ENCODE assay signal across 8 cellular contexts in genomic region chr7:92135490-92135889, GRCh38. TPM values are rescaled to one million over a fixed set of nuclear protein-coding genes. Genes with fewer than 3 reads are reported as not detected.
A peak's percentile ranks its signal among the peaks of the same experiment; 100 is the strongest.
DNase-seq lines count a peak whose midpoint lies in the region; ATAC-seq and TF ChIP-seq lines count a peak whose summit lies in the region.

No MANE protein-coding gene starts in this region.

- no peak for TF ChIP-seq POLR2A in stomach (IDR thresholded peaks at IDR 0.05)

- POLR2A ChIA-PET in SK-N-SH (lab: Yijun Ruan, JAX) = interaction anchor here (0.9 to 1.8 kb wide), 3 partner anchors 26 to 393 kb away, joined by 3 to 12 read pairs (median 4); partner anchors contain the start of genes ANKIB1, KRIT1 and RBM48

- H3K9ac ChIP-seq in SK-N-SH (no peak overlapping the region; the same call in 1 of the 2 replicates), iPS-20b (ENCODE audit: low read depth, low read length) (peak overlapping the region; percentile 82; the same call in 1 of the 2 replicates)

- H3K9me3 ChIP-seq in SK-N-SH (no peaks in the 10 kb centered on the region), iPS-20b (ENCODE audit: insufficient read depth, low read depth, low read length) (no peaks in the 10 kb centered on the region), stomach (no peaks in the 10 kb centered on the region)

- WGBS in SK-N-SH (ENCODE audit: low lambda C conversion rate) = 93% methylated on average over 7 of the region's 7 CpGs
- 30 to 56% (median 46%) methylated on average over 7 of the region's 7 CpGs for WGBS in stomach, 5 donors

- CTCF ChIA-PET in SK-N-SH (lab: Yijun Ruan, JAX) = interaction anchor here (1.1 to 3.9 kb wide), 8 partner anchors 11 to 326 kb away, joined by 3 to 38 read pairs (median 8); partner anchors contain the start of genes ANKIB1, GATAD1 and KRIT1

- TF ChIP-seq CTCF in SK-N-SH (IDR thresholded peaks at IDR 0.05) = no peak
- no peak for TF ChIP-seq CTCF in stomach (IDR thresholded peaks at IDR 0.05)

- H3K9me2 ChIP-seq in SK-N-SH = no peaks in the 10 kb centered on the region

- no peaks in the 10 kb centered on the region for H4K20me1 ChIP-seq in SK-N-SH (ENCODE audit: insufficient read depth)

- H3K79me2 ChIP-seq in SK-N-SH (ENCODE audit: insufficient read depth) = peaks cover 33% of the 10 kb centered on the region

- H3K4me1 ChIP-seq in SK-N-SH (ENCODE audit: control insufficient read depth in 1 of 2, insufficient read depth in 2 of 2, low read depth in 1 of 2, low read length in 1 of 2) = peaks cover 0 to 16% of the 10 kb centered on the region in 2 experiments; a peak in 3 of 4 replicates
- H3K4me1 ChIP-seq in iPS-20b (ENCODE audit: insufficient read depth, low read length) = peaks cover 6% of the 10 kb centered on the region; the same call in 1 of the 2 replicates
- peaks cover 7 to 38% (median 26%) of the 10 kb centered on the region in 4 donors for H3K4me1 ChIP-seq in stomach

- H3K4me3 ChIP-seq in SK-N-SH (ENCODE audit: low read depth in 2 of 2, low read length in 1 of 2) (peak overlapping the region in 1 of 2 experiments; percentile 82; a peak in 2 of 4 replicates), iPS-20b (ENCODE audit: low read length) (peak overlapping the region; percentile 75), stomach (peak overlapping the region; percentile 91 to 99 (median 96))

- H3F3A ChIP-seq in SK-N-SH (replicated peaks; ENCODE audit: insufficient read depth) = peaks cover 6% of the 10 kb centered on the region

- peaks cover 29% of the 10 kb centered on the region for H3K36me3 Mint-ChIP-seq in activated T-helper 17 cell treated with anti-CD3 and anti-CD28 coated beads, Interleukin-2, amount 50 U/mL, for 72 hours (ENCODE audit: low read depth)

- H3K36me3 ChIP-seq in SK-N-SH (replicated peaks in 1 of 2; ENCODE audit: control insufficient read depth in 1 of 2, insufficient read depth in 2 of 2, low read length in 1 of 2) (peaks cover 0 to 12% of the 10 kb centered on the region in 2 experiments), iPS-20b (ENCODE audit: insufficient read depth, low read depth, low read length) (peaks cover 10% of the 10 kb centered on the region), stomach (peaks cover 0 to 8% (median 5%) of the 10 kb centered on the region in 4 donors)

- peak overlapping the region; percentile 72 for H3K4me2 ChIP-seq in SK-N-SH

- TF ChIP-seq EP300 in SK-N-SH (IDR thresholded peaks at IDR 0.05; ENCODE audit: borderline replicate concordance in 1 of 2, low read depth in 1 of 2, low read length in 1 of 2) (no peak), stomach (IDR thresholded peaks at IDR 0.05) (no peak)

- no peaks in the 10 kb centered on the region for H3K9me3 Mint-ChIP-seq in activated T-helper 17 cell treated with anti-CD3 and anti-CD28 coated beads, Interleukin-2, amount 50 U/mL, for 72 hours

- H3K27me3 Mint-ChIP-seq in activated T-helper 17 cell treated with anti-CD3 and anti-CD28 coated beads, Interleukin-2, amount 50 U/mL, for 72 hours = no peaks in the 10 kb centered on the region

- intact Hi-C loops in stomach (cut with DNase I; ENCODE audit: low total_unique reads) = no loop called here

- no peak for TF ChIP-seq RAD21 in SK-N-SH (IDR thresholded peaks at IDR 0.05; ENCODE audit: low read length)

- H3K27me3 ChIP-seq in SK-N-SH (ENCODE audit: insufficient read depth) = no peaks in the 10 kb centered on the region
- no peaks in the 10 kb centered on the region for H3K27me3 ChIP-seq in iPS-20b (ENCODE audit: insufficient read depth, low read length)
- no peaks in the 10 kb centered on the region for H3K27me3 ChIP-seq in stomach

- H3K27ac Mint-ChIP-seq in activated T-helper 17 cell treated with anti-CD3 and anti-CD28 coated beads, Interleukin-2, amount 50 U/mL, for 72 hours = peak overlapping the region; percentile 98

- DNase-seq in SK-N-SH (no peak), stomach (no peak)
- no peak for DNase-seq in activated CD4-positive, CD25-positive, alpha-beta regulatory T cell treated with anti-CD3 and anti-CD28 coated beads, Interleukin-2, amount 50 U/mL, for 72 hours

- no peak for ATAC-seq in SK-N-SH treated with all-trans-retinoic acid at 6 μM for 48 hours
- no peak for ATAC-seq in activated T-helper 17 cell treated with anti-CD3 and anti-CD28 coated beads, Interleukin-2, amount 50 U/mL, for 72 hours (replicated peaks)
- no peak for ATAC-seq in GM18861 (IDR thresholded peaks at IDR 0.05; ENCODE audit: unreplicated experiment)
- ATAC-seq in HG02798 (IDR thresholded peaks at IDR 0.05; ENCODE audit: poor library complexity, unreplicated experiment) = no peak

- H3K27ac ChIP-seq in SK-N-SH (ENCODE audit: low read depth in 2 of 2, low read length in 1 of 2) (peak overlapping the region in 1 of 2 experiments; percentile 98; a peak in 1 of 4 replicates), iPS-20b (ENCODE audit: low read length) (no peak overlapping the region), stomach (peak overlapping the region in 4 of 5 donors; percentile 92 to 99 (median 96))

- H3K4me1 Mint-ChIP-seq in activated T-helper 17 cell treated with anti-CD3 and anti-CD28 coated beads, Interleukin-2, amount 50 U/mL, for 72 hours = peaks cover 13% of the 10 kb centered on the region

- H3K4me3 Mint-ChIP-seq in activated T-helper 17 cell treated with anti-CD3 and anti-CD28 coated beads, Interleukin-2, amount 50 U/mL, for 72 hours = peak overlapping the region; percentile 95

- H2AFZ ChIP-seq in SK-N-SH (ENCODE audit: low read depth) = peak overlapping the region; percentile 99

TF ChIP-seq in SK-N-SH, 30 proteins besides CTCF, POLR2A, EP300 and RAD21:
- TF ChIP-seq MXI1 (IDR thresholded peaks at IDR 0.05; ENCODE audit: low read depth, low read length) (no peak), FOXM1 (IDR thresholded peaks at IDR 0.05; ENCODE audit: low read depth) (no peak), TEAD4 (IDR thresholded peaks at IDR 0.05; ENCODE audit: borderline replicate concordance, insufficient read depth) (no peak), POLR2AphosphoS5 (IDR thresholded peaks at IDR 0.05; ENCODE audit: low read depth, low read length) (no peak), SMC3 (IDR thresholded peaks at IDR 0.05; ENCODE audit: low read depth, low read length) (no peak), MAX (IDR thresholded peaks at IDR 0.05; ENCODE audit: low read depth) (no peak)

TF ChIP-seq in SK-N-SH treated with all-trans-retinoic acid at 6 μM for 48 hours, 23 proteins besides CTCF, POLR2A, EP300 and RAD21 (continues in another document):
- TF ChIP-seq ZNF565 (CRISPR knock-in tag; conservative IDR thresholded peaks at IDR 0.05; ENCODE audit: low read depth) (no peak), TCF4 (CRISPR knock-in tag; IDR thresholded peaks at IDR 0.05; ENCODE audit: borderline replicate concordance) (no peak), CREB5 (CRISPR knock-in tag; IDR thresholded peaks at IDR 0.05; ENCODE audit: low read depth) (no peak), GLIS3 (CRISPR knock-in tag; IDR thresholded peaks at IDR 0.05) (no peak), ARNTL (CRISPR knock-in tag; IDR thresholded peaks at IDR 0.05; ENCODE audit: borderline replicate concordance, low read depth) (no peak), ZNF8 (CRISPR knock-in tag; IDR thresholded peaks at IDR 0.05) (no peak), ZC3H10 (CRISPR knock-in tag; IDR thresholded peaks at IDR 0.05) (no peak), ISL1 (CRISPR knock-in tag; IDR thresholded peaks at IDR 0.05) (no peak), CSDC2 (CRISPR knock-in tag; IDR thresholded peaks at IDR 0.05) (no peak), ZNF70 (CRISPR knock-in tag; IDR thresholded peaks at IDR 0.05) (no peak), OSR1 (CRISPR knock-in tag; IDR thresholded peaks at IDR 0.05) (no peak), ESRRG (CRISPR knock-in tag; IDR thresholded peaks at IDR 0.05) (no peak)

RNA-seq across cellular contexts. Expression of gene CYP51A1, which starts 1.2 kb away (rescaled TPM):
- 4.3 and 4.7 TPM in 2 replicates for polyA plus RNA-seq in SK-N-SH (2012; rRNA removed)
- 8.8 and 12.1 TPM in 2 replicates for polyA plus RNA-seq in SK-N-SH (2012; cell fraction: cytosol; rRNA removed)
- polyA plus RNA-seq in SK-N-SH (2012; cell fraction: nucleus; rRNA removed) = 3.2 and 3.6 TPM in 2 replicates
- 10 to 100 TPM; 40.3 to 51.5 TPM for total RNA-seq in activated T-helper 17 cell treated with anti-CD3 and anti-CD28 coated beads, Interleukin-2, amount 50 U/mL, for 72 hours
- 100 to 1,000 TPM in 1 of 5 donors, 10 to 100 TPM in 2, 1 to 10 TPM in 2; 8.0 to 115 (median 33.9) TPM for total RNA-seq in stomach
- polyA plus RNA-seq in stomach = 10 to 100 TPM; 14.7 to 20.1 (median 19.7) TPM

RNA-seq across cellular contexts. Expression of gene LRRD1, which starts 43.5 kb away (rescaled TPM):
- 0.03 TPM in 1 of 2 replicates, not detected in the other for polyA plus RNA-seq in SK-N-SH (2012; rRNA removed)
- 0.01 and 0.03 TPM in 2 replicates for polyA plus RNA-seq in SK-N-SH (2012; cell fraction: cytosol; rRNA removed)
- 0.14 and 0.23 TPM in 2 replicates for polyA plus RNA-seq in SK-N-SH (2012; cell fraction: nucleus; rRNA removed)
- total RNA-seq in activated T-helper 17 cell treated with anti-CD3 and anti-CD28 coated beads, Interleukin-2, amount 50 U/mL, for 72 hours = under 1 TPM in 1 of 2 donors, not detected in 1; 0.19 TPM
- total RNA-seq in stomach = 1 to 10 TPM in 1 of 5 donors, not detected in 4; 1.8 TPM
- polyA plus RNA-seq in stomach = not detected
